In genomic region chr13:101718496-101718895, GRCh38 we compare ENCODE assay signal across 1 cellular context.
TF ChIP-seq lines count a peak whose summit lies in the region.

No MANE protein-coding gene starts in this region.

TF ChIP-seq in GM23338, 12 proteins besides CTCF, POLR2A, EP300 and RAD21 (continued from another document):
- TF ChIP-seq ZNF462 (CRISPR knock-in tag; IDR thresholded peaks at IDR 0.05) = no peak
- TF ChIP-seq ETS1 (IDR thresholded peaks at IDR 0.05) = no peak
- no peak for TF ChIP-seq ZNF331 (CRISPR knock-in tag; IDR thresholded peaks at IDR 0.05; ENCODE audit: low read depth)
- no peak for TF ChIP-seq EZH2phosphoT487 (IDR thresholded peaks at IDR 0.05; ENCODE audit: unreplicated experiment)
- no peak for TF ChIP-seq JUNB (IDR thresholded peaks at IDR 0.05; ENCODE audit: unreplicated experiment)
- TF ChIP-seq STAT1 (IDR thresholded peaks at IDR 0.05; ENCODE audit: unreplicated experiment) = no peak
